Comparison of ENCODE assay signal across 18 cellular contexts in the genomic region with DNA sequence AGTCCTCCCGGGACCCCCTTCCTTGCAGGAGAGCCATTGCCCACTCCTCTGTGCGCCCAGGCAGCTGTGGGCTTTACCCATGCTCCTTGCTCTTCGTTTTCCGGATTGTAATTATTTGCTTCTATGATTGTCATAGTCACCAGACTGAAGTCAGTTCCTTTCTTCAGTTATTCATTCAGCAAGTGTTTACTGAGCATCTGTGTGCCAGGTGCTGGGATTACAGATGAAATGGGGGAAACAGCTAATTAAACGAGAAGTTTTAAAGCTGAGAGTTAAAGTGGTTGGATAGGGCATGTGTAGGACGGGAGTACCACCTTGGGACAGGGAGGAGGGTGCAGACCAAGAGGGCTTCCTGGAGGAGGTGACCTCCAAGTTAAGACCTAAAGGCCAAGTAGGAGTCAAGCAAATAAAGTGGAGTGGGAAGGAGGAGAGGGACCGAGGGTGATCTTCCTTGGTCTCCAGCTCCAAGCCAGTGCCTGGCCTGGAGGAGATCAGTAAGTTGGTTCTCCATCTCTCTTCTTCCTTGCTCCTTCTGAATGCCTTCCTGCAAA.
A peak's percentile ranks its signal among the peaks of the same experiment; 100 is the strongest.
DNase-seq lines count a peak whose midpoint lies in the region; ATAC-seq and TF ChIP-seq lines count a peak whose summit lies in the region.
"Had no signal": no experiment of that assay in that cellular context is flagged by ENCODE, and none has a peak within 500 bp of the region (broad histone marks: within the 10 kb centered on the region; RNA-seq: fewer than 3 reads in every experiment).

No MANE protein-coding gene starts in this region.

- no peak overlapping the region for H3K4me3 ChIP-seq in ovary
- H3K4me3 ChIP-seq: GM12878, GM23338, SJSA1 had no signal

- no peak for TF ChIP-seq EP300 in ovary (IDR thresholded peaks at IDR 0.05)

- H3K4me1 ChIP-seq in ovary (ENCODE audit: insufficient read depth), result no peaks in the 10 kb centered on the region
- H3K4me1 ChIP-seq: SJSA1 had no signal

- CTCF ChIA-PET in activated CD4-positive, alpha-beta T cell treated with anti-CD3 and anti-CD28 coated beads, Interleukin-2, amount 10 ng/mL, durations not matched to agents 7 days and 5 days (lab: Charles Lee), result interaction anchor here (1.2 kb wide), 1 partner anchor 108 kb away, joined by 3 read pairs; no protein-coding TSS in a partner anchor

- no peaks in the 10 kb centered on the region for H3K4me1 Mint-ChIP-seq in activated CD4-positive, alpha-beta T cell treated with anti-CD3 and anti-CD28 coated beads, Interleukin-2, amount 10 ng/mL, durations not matched to agents 7 days and 5 days
- H3K4me1 Mint-ChIP-seq in T-helper 17 cell (peaks cover 18% of the 10 kb centered on the region), immature natural killer cell (peaks cover 66 to 77% of the 10 kb centered on the region in 2 donors)

- no peak overlapping the region for H3K4me3 Mint-ChIP-seq in activated CD4-positive, alpha-beta T cell treated with anti-CD3 and anti-CD28 coated beads, Interleukin-2, amount 10 ng/mL, durations not matched to agents 7 days and 5 days
- no peak overlapping the region for H3K4me3 Mint-ChIP-seq in T-helper 17 cell
- H3K4me3 Mint-ChIP-seq in immature natural killer cell, result peak overlapping the region in 3 of 5 donors; percentile 29 to 52 (median 32)
- H3K4me3 Mint-ChIP-seq: GM23338 had no signal

- DNase-seq in activated CD4-positive, alpha-beta T cell treated with anti-CD3 and anti-CD28 coated beads, Interleukin-2, amount 10 ng/mL, durations not matched to agents 7 days and 5 days, result no peak
- no peak for DNase-seq in activated CD4-positive, alpha-beta T cell treated with anti-CD3 and anti-CD28 coated beads for 1 hour
- DNase-seq in T-helper 17 cell (no peak), immature natural killer cell (no peak), ovary (no peak)
- DNase-seq: 8988T; CD8-positive, alpha-beta memory T cell; DMS53; KBM-7; NCI-H1105; NCI-H510A had no signal

- no peaks in the 10 kb centered on the region for H3K36me3 ChIP-seq in ovary
- H3K36me3 ChIP-seq: SJSA1 had no signal

- H3K9me3 ChIP-seq in T-helper 17 cell (ENCODE audit: control insufficient read depth, low read length, poor library complexity, severe bottlenecking) (no peaks in the 10 kb centered on the region), ovary (no peaks in the 10 kb centered on the region)
- H3K9me3 ChIP-seq: SJSA1 had no signal

- WGBS in ovary, 3 donors, result 65 to 87% (median 73%) methylated on average over 7 of the region's 7 CpGs

- H3K27ac Mint-ChIP-seq in activated CD4-positive, alpha-beta T cell treated with anti-CD3 and anti-CD28 coated beads, Interleukin-2, amount 10 ng/mL, durations not matched to agents 7 days and 5 days, result peak overlapping the region; percentile 17
- peak overlapping the region; percentile 75 for H3K27ac Mint-ChIP-seq in T-helper 17 cell
- H3K27ac Mint-ChIP-seq in immature natural killer cell, result peak overlapping the region; percentile 22 to 75 (median 54)
- H3K27ac Mint-ChIP-seq: GM23338 had no signal

- no peak for TF ChIP-seq CTCF in ovary (IDR thresholded peaks at IDR 0.05)

- no peaks in the 10 kb centered on the region for H3K36me3 Mint-ChIP-seq in activated CD4-positive, alpha-beta T cell treated with anti-CD3 and anti-CD28 coated beads, Interleukin-2, amount 10 ng/mL, durations not matched to agents 7 days and 5 days (ENCODE audit: low read depth)
- H3K36me3 Mint-ChIP-seq in T-helper 17 cell (ENCODE audit: low read depth) (peaks cover 5% of the 10 kb centered on the region), immature natural killer cell (peaks cover 0 to 21% (median 5%) of the 10 kb centered on the region in 3 donors)

- H3K27me3 Mint-ChIP-seq in activated CD4-positive, alpha-beta T cell treated with anti-CD3 and anti-CD28 coated beads, Interleukin-2, amount 10 ng/mL, durations not matched to agents 7 days and 5 days, result no peaks in the 10 kb centered on the region
- H3K27me3 Mint-ChIP-seq in T-helper 17 cell, result no peaks in the 10 kb centered on the region
- H3K27me3 Mint-ChIP-seq in immature natural killer cell (ENCODE audit: low read depth in 3 of 3), result peaks cover 3 to 45% (median 17%) of the 10 kb centered on the region in 3 donors

- H3K27ac ChIP-seq in ovary, result no peak overlapping the region
- H3K27ac ChIP-seq: SJSA1 had no signal

- H3K27me3 ChIP-seq in ovary, result no peaks in the 10 kb centered on the region
- H3K27me3 ChIP-seq: SJSA1 had no signal

- no peak for TF ChIP-seq POLR2A in ovary (IDR thresholded peaks at IDR 0.05)

- ATAC-seq in T-helper 17 cell (no peak), HG03280 (IDR thresholded peaks at IDR 0.05; ENCODE audit: unreplicated experiment) (no peak), GM18861 (IDR thresholded peaks at IDR 0.05; ENCODE audit: unreplicated experiment) (no peak)
- no peak for ATAC-seq in activated CD4-positive, CD25-positive, alpha-beta regulatory T cell treated with anti-CD3 and anti-CD28 coated beads, Interleukin-2, amount 50 U/mL, for 24 hours
- ATAC-seq: GM12878, GM23338, HCT116 had no signal

- no peaks in the 10 kb centered on the region for H3K9me3 Mint-ChIP-seq in activated CD4-positive, alpha-beta T cell treated with anti-CD3 and anti-CD28 coated beads, Interleukin-2, amount 10 ng/mL, durations not matched to agents 7 days and 5 days
- no peaks in the 10 kb centered on the region for H3K9me3 Mint-ChIP-seq in immature natural killer cell
- H3K9me3 Mint-ChIP-seq: CD8-positive, alpha-beta memory T cell; GM23338 had no signal

- POLR2A ChIA-PET in activated CD4-positive, alpha-beta T cell treated with anti-CD3 and anti-CD28 coated beads, Interleukin-2, amount 10 ng/mL, durations not matched to agents 7 days and 5 days (lab: Charles Lee), result no interaction called here

- intact Hi-C loops in ovary (cut with DNase I), result no loop called here

Comparison
In these comparisons a context has a peak if more than half of its experiments do, and no peak if none do; other contexts are left out.
1. H3K27ac Mint-ChIP-seq: peak in every context shown above with its lines; median percentile 75 in T-helper 17 cell; 54 in immature natural killer cell; 17 in activated CD4-positive, alpha-beta T cell treated with anti-CD3 and anti-CD28 coated beads, Interleukin-2, amount 10 ng/mL, durations not matched to agents 7 days and 5 days.
2. H3K4me3 Mint-ChIP-seq: peak in immature natural killer cell (3 of 5); none in activated CD4-positive, alpha-beta T cell treated with anti-CD3 and anti-CD28 coated beads, Interleukin-2, amount 10 ng/mL, durations not matched to agents 7 days and 5 days (single experiment) and T-helper 17 cell (single experiment).